Comparison of ENCODE assay signal across 8 cellular contexts in genomic region chr1:84619383-84620093, GRCh38. TPM values are rescaled to one million over a fixed set of nuclear protein-coding genes. Genes with fewer than 3 reads are reported as not detected.
DNase-seq lines count a peak whose midpoint lies in the region; ATAC-seq, FAIRE-seq and TF ChIP-seq lines count a peak whose summit lies in the region.

No MANE protein-coding gene starts in this region.

- no peak overlapping the region for H3K27ac Mint-ChIP-seq in effector memory CD8-positive, alpha-beta T cell

- peaks cover 0 to 14% of the 10 kb centered on the region in 2 donors for H3K27me3 Mint-ChIP-seq in effector memory CD8-positive, alpha-beta T cell

- no peak for ATAC-seq in effector memory CD8-positive, alpha-beta T cell (replicated peaks)
- ATAC-seq in left colon, result no peak

- H3K27ac ChIP-seq in VCaP (peak overlapping the region; percentile 67), coronary artery (no peak overlapping the region)

- FAIRE-seq in urothelium cell line (lab: Jason Lieb, UNC), result no peak

- intact Hi-C loops in left colon (cut with DNase I, micrococcal nuclease), result loop anchor here in 1 of 2 donors (10.0 kb wide), 2 partner anchors 135 to 185 kb away; no protein-coding TSS in a partner anchor

- DNase-seq in AG08396 (ENCODE audit: low spot score), result peak; percentile 78
- DNase-seq in LHCN-M2 (ENCODE audit: low read depth), result peak; percentile 84
- DNase-seq in effector memory CD8-positive, alpha-beta T cell, result no peak
- DNase-seq in non-pigmented ciliary epithelial cell (ENCODE audit: low read depth), result peak; percentile 86
- peak; percentile 66 for DNase-seq in urothelium cell line (ENCODE audit: low spot score)
- DNase-seq in coronary artery (ENCODE audit: low spot score), result no peak
- no peak for DNase-seq in left colon

- peaks cover 3% of the 10 kb centered on the region for H3K36me3 Mint-ChIP-seq in effector memory CD8-positive, alpha-beta T cell (ENCODE audit: insufficient read depth)

- H3K4me3 ChIP-seq in coronary artery, result no peak overlapping the region

- peaks cover 1 to 3% of the 10 kb centered on the region in 2 donors for H3K4me1 Mint-ChIP-seq in effector memory CD8-positive, alpha-beta T cell (ENCODE audit: low read depth in 2 of 2)

- TF ChIP-seq CTCF in VCaP (conservative IDR thresholded peaks at IDR 0.05) (no peak), coronary artery (IDR thresholded peaks at IDR 0.05) (no peak)

- H3K9me3 Mint-ChIP-seq in effector memory CD8-positive, alpha-beta T cell, result no peaks in the 10 kb centered on the region

- H3K4me3 Mint-ChIP-seq in effector memory CD8-positive, alpha-beta T cell, result peak overlapping the region; percentile 35 to 42

RNA-seq across cellular contexts. Expression of gene CTBS, which starts 45.3 kb away (rescaled TPM):
- total RNA-seq in LHCN-M2 (2014; rRNA removed) (7.1 and 9.6 TPM in 2 replicates), left colon (10 to 100 TPM; 20.5 to 23.7 TPM)
- 7.5 TPM for polyA plus RNA-seq in LHCN-M2 (2012)

Comparison
In these comparisons a context has a peak if more than half of its experiments do, and no peak if none do; other contexts are left out.
1. DNase-seq: peak in AG08396 (single experiment), LHCN-M2 (single experiment), non-pigmented ciliary epithelial cell (single experiment) and urothelium cell line (single experiment); none in effector memory CD8-positive, alpha-beta T cell (0 of 3), coronary artery (single experiment) and left colon (0 of 2).